In the genomic region with DNA sequence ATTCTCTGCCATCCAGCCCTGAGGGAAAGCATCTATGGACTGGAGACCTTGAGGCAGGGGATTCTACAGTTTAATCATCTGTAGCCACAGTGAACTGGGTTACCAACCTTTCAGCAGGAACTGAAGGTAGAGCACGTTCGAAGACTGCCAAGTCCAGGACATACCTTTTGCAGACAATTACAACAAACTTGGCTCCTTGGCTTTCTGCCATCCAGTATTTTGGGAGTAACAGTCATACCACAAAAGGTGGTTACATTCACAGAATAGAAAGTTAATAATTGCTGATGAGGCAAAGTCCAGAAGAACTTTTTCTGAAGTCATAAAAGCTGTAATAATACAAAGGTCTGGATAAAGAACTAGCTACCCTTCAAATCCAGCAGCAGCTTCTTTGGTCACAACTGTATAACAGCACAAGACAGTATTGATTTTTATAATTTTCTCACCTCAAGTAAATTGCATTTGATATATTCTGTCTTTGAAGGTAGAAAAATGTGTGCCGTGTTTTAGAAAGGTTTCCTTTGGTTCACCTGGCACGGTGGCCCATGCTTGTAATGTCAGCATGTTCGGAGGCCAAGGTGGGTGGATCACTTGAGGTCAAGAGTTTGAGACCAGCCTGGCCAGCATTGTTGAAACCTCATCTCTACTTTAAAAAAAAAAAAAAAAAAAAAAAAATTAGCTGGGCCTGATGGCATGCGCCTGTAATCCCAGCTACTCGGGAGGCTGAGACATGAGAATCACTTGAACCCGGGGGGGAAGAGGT, we compare ENCODE assay signal across 17 cellular contexts.
DNase-seq lines count a peak whose midpoint lies in the region; ATAC-seq, FAIRE-seq and TF ChIP-seq lines count a peak whose summit lies in the region.
"Had no signal": no experiment of that assay in that cellular context is flagged by ENCODE, and none has a peak within 500 bp of the region (broad histone marks: within the 10 kb centered on the region; RNA-seq: fewer than 3 reads in every experiment).

No MANE protein-coding gene starts in this region.

- TF ChIP-seq CTCF in H9 (conservative IDR thresholded peaks at IDR 0.05) = no peak
- no peak for TF ChIP-seq CTCF in right lobe of liver (IDR thresholded peaks at IDR 0.05)
- no peak for TF ChIP-seq CTCF in GM10266 (IDR thresholded peaks at IDR 0.05; ENCODE audit: control insufficient read depth, insufficient read depth, low read depth, missing control alignments)

- no peaks in the 10 kb centered on the region; a peak in 1 of 7 replicates for H3K36me3 Mint-ChIP-seq in H9 (ENCODE audit: insufficient read depth in 1 of 3, low read depth in 3 of 3)
- H3K36me3 Mint-ChIP-seq: activated CD4-positive, alpha-beta memory T cell treated with anti-CD3 and anti-CD28 coated beads for 36 hours; brain had no signal

- no peaks in the 10 kb centered on the region for H3K79me1 ChIP-seq in H9 (ENCODE audit: insufficient read depth, low read depth, low read length, poor library complexity, severe bottlenecking)

- no peak overlapping the region for H2AFZ ChIP-seq in H9 (ENCODE audit: low read length)
- no peak overlapping the region for H2AFZ ChIP-seq in GM23248

- no CpG with 5 or more reads among the region's 8 CpGs for WGBS in H9 (ENCODE audit: extremely low coverage, insufficient read length, low lambda C conversion rate)
- WGBS in right lobe of liver (ENCODE audit: insufficient coverage, low coverage, low lambda C conversion rate, missing lambda C conversion rate) = 45% methylated on average over 8 of the region's 8 CpGs
- WGBS in aorta, 2 donors = 90 to 92% methylated on average over 8 of the region's 8 CpGs
- 82 to 87% methylated on average over 8 of the region's 8 CpGs for WGBS in GM23248 (ENCODE audit: low coverage in 1 of 2, low lambda C conversion rate in 2 of 2, missing lambda C conversion rate in 2 of 2), 2 experiments

- H3K23me2 ChIP-seq in H9 (ENCODE audit: insufficient read length, low read depth, low read length, poor library complexity, severe bottlenecking) = no peaks in the 10 kb centered on the region

- intact Hi-C loops in right lobe of liver (cut with DNase I) (no loop called here), aorta (cut with DNase I) (no loop called here)

- H3K4me1 Mint-ChIP-seq in H9 = peaks cover 12 to 25% of the 10 kb centered on the region in 2 experiments

- H3K9me2 ChIP-seq in GM23248 (ENCODE audit: insufficient read depth) = no peaks in the 10 kb centered on the region

- no peak overlapping the region for H3K18ac ChIP-seq in H9 (ENCODE audit: insufficient read length, low read depth, low read length)

- H3T11ph ChIP-seq in H9 (ENCODE audit: low read length) = no peak overlapping the region

- H4K20me1 ChIP-seq in H9 (ENCODE audit: control insufficient read depth, insufficient read depth, insufficient read length) (no peaks in the 10 kb centered on the region), GM23248 (ENCODE audit: insufficient read depth) (no peaks in the 10 kb centered on the region)
- H4K20me1 ChIP-seq: BLaER1 had no signal

- H3K4me1 ChIP-seq in H9 (ENCODE audit: insufficient read depth, low read length) (no peaks in the 10 kb centered on the region), right lobe of liver (peaks cover 0 to 12% (median 2%) of the 10 kb centered on the region in 4 donors), aorta (ENCODE audit: control insufficient read depth in 1 of 2, insufficient read depth in 2 of 2, low read length in 2 of 2) (peaks cover 3 to 5% of the 10 kb centered on the region in 2 donors), GM23248 (ENCODE audit: insufficient read depth) (no peaks in the 10 kb centered on the region; the same call in 1 of the 2 replicates)

- no peak overlapping the region for H3K9ac ChIP-seq in H9 (ENCODE audit: extremely low read depth, insufficient read length, low read length)
- H3K9ac ChIP-seq in GM23248 = no peak overlapping the region
- H3K9ac ChIP-seq: BLaER1 had no signal

- H3K23ac ChIP-seq in H9 (ENCODE audit: insufficient read length, low read depth, low read length) = no peak overlapping the region

- H3K9me3 ChIP-seq in H9 (ENCODE audit: control insufficient read depth, low read depth, low read length) (no peaks in the 10 kb centered on the region), right lobe of liver (no peaks in the 10 kb centered on the region), aorta (ENCODE audit: control insufficient read depth, low read length) (no peaks in the 10 kb centered on the region), GM23248 (ENCODE audit: low read depth) (no peaks in the 10 kb centered on the region)
- H3K9me3 ChIP-seq: BLaER1 had no signal

- H3K27me3 Mint-ChIP-seq in H9 (ENCODE audit: low read depth) = no peaks in the 10 kb centered on the region
- H3K27me3 Mint-ChIP-seq: activated CD4-positive, alpha-beta memory T cell treated with anti-CD3 and anti-CD28 coated beads for 36 hours; naive B cell had no signal

- H2BK120ac ChIP-seq in H9 (ENCODE audit: low read depth, low read length, poor library complexity, severe bottlenecking) = no peak overlapping the region

- ATAC-seq in GM18861 (IDR thresholded peaks at IDR 0.05; ENCODE audit: unreplicated experiment) (peak; percentile 66), right lobe of liver (peak; percentile 54 to 81 (median 61)), aorta (ENCODE audit: low FRiP score) (no peak)
- ATAC-seq: right cardiac atrium had no signal

- H3K4me2 ChIP-seq in H9 (ENCODE audit: insufficient read depth, insufficient read length, low read length) (no peak overlapping the region), GM23248 (ENCODE audit: unreplicated experiment) (no peak overlapping the region)
- H3K4me2 ChIP-seq: BLaER1 had no signal

- no peak overlapping the region for H3K27ac ChIP-seq in H9 (ENCODE audit: insufficient read length, low read depth, low read length)
- H3K27ac ChIP-seq in right lobe of liver = no peak overlapping the region
- no peak overlapping the region for H3K27ac ChIP-seq in aorta (ENCODE audit: low read depth in 1 of 2, low read length in 2 of 2)
- no peak overlapping the region for H3K27ac ChIP-seq in GM23248
- H3K27ac ChIP-seq: BLaER1 had no signal

- H3F3A ChIP-seq in GM23248 (ENCODE audit: insufficient read depth) = no peaks in the 10 kb centered on the region

- no peak overlapping the region for H4K5ac ChIP-seq in H9 (ENCODE audit: insufficient read length, low read depth, low read length)

- H3K27me3 ChIP-seq in H9 (ENCODE audit: insufficient read depth, low read length) (no peaks in the 10 kb centered on the region), right lobe of liver (no peaks in the 10 kb centered on the region), aorta (ENCODE audit: control insufficient read depth in 1 of 2, insufficient read depth in 2 of 2, low read length in 1 of 2) (no peaks in the 10 kb centered on the region), GM23248 (replicated peaks; ENCODE audit: insufficient read depth) (no peaks in the 10 kb centered on the region)
- H3K27me3 ChIP-seq: BLaER1 had no signal

- H3K4me3 Mint-ChIP-seq in H9 = no peak overlapping the region
- H3K4me3 Mint-ChIP-seq: activated CD4-positive, alpha-beta memory T cell treated with anti-CD3 and anti-CD28 coated beads for 36 hours; brain; naive B cell; T-helper 2 cell treated with Interferon-gamma antibody and Interleukin-4, amounts not matched to agents 5 μg/mL and 100 μg/mL, for 36 hours had no signal

- H2BK20ac ChIP-seq in H9 (ENCODE audit: low read depth, low read length, poor library complexity, severe bottlenecking) = no peak overlapping the region

- H2BK5ac ChIP-seq in H9 (ENCODE audit: insufficient read length, low read length) = no peak overlapping the region

- H3K27ac Mint-ChIP-seq in H9 = peak overlapping the region in 2 of 3 experiments; percentile 25 to 62; a peak in 1 of 7 replicates
- H3K27ac Mint-ChIP-seq: activated CD4-positive, alpha-beta memory T cell treated with anti-CD3 and anti-CD28 coated beads for 36 hours; T-helper 2 cell treated with Interferon-gamma antibody and Interleukin-4, amounts not matched to agents 5 μg/mL and 100 μg/mL, for 36 hours had no signal

- H4K91ac ChIP-seq in H9 (ENCODE audit: insufficient read length, low read depth, low read length) = no peak overlapping the region

- no peak overlapping the region for H2BK12ac ChIP-seq in H9 (ENCODE audit: insufficient read length, low read depth, low read length)

- no peak overlapping the region for H4K8ac ChIP-seq in H9 (replicated peaks; ENCODE audit: insufficient read length, low read depth, low read length)

- no peak overlapping the region for H3K14ac ChIP-seq in H9 (ENCODE audit: insufficient read depth, low read length)

- TF ChIP-seq POLR2A in right lobe of liver (IDR thresholded peaks at IDR 0.05) (no peak), H54 (IDR thresholded peaks at IDR 0.05; ENCODE audit: low read depth, low read length) (no peak)

- H2BK15ac ChIP-seq in H9 (ENCODE audit: low read depth, low read length) = no peak overlapping the region

- DNase-seq in H9 (no peak), HT-29 (ENCODE audit: low spot score) (peak; percentile 65), right lobe of liver (peak in 1 of 3 donors; percentile 60), GM10266 (ENCODE audit: extremely low spot score) (no peak), H54 (ENCODE audit: insufficient read length, low spot score) (no peak), aorta (no peak), GM23248 (no peak)
- DNase-seq: activated CD4-positive, alpha-beta memory T cell treated with anti-CD3 and anti-CD28 coated beads for 36 hours; activated effector memory CD4-positive, alpha-beta T cell treated with anti-CD3 and anti-CD28 coated beads, Interleukin-2, amount 50 U/mL, for 16 hours; foreskin melanocyte; naive B cell; NCI-H146; right cardiac atrium had no signal

- H3K4ac ChIP-seq in H9 (ENCODE audit: low read depth, low read length) = no peak overlapping the region

- H3K9me3 Mint-ChIP-seq in H9 = no peaks in the 10 kb centered on the region
- H3K9me3 Mint-ChIP-seq: activated CD4-positive, alpha-beta memory T cell treated with anti-CD3 and anti-CD28 coated beads for 36 hours; brain; T-helper 2 cell treated with Interferon-gamma antibody and Interleukin-4, amounts not matched to agents 5 μg/mL and 100 μg/mL, for 36 hours had no signal

- H3K36me3 ChIP-seq in right lobe of liver (no peaks in the 10 kb centered on the region), aorta (ENCODE audit: control insufficient read depth in 1 of 2, insufficient read depth in 2 of 2, low read length in 1 of 2) (peaks cover 0 to 2% of the 10 kb centered on the region in 2 donors), GM23248 (ENCODE audit: low read depth) (no peaks in the 10 kb centered on the region)
- H3K36me3 ChIP-seq: BLaER1 had no signal

- H3K4me3 ChIP-seq in right lobe of liver (no peak overlapping the region), aorta (ENCODE audit: low read length in 2 of 2) (no peak overlapping the region), GM23248 (no peak overlapping the region)
- H3K4me3 ChIP-seq: BLaER1 had no signal

- no peak for FAIRE-seq in H54 (lab: Jason Lieb, UNC)

- no peak overlapping the region for H3K56ac ChIP-seq in H9 (ENCODE audit: insufficient read length, low read depth, low read length)

- H2AK5ac ChIP-seq in H9 (ENCODE audit: insufficient read length, low read length) = no peak overlapping the region

- H3K79me2 ChIP-seq in H9 (ENCODE audit: insufficient read depth, low read length) (no peaks in the 10 kb centered on the region), GM23248 (ENCODE audit: insufficient read depth) (no peaks in the 10 kb centered on the region)

- in situ Hi-C loops in GM23248 (cut with MboI) = no loop called here
